In genomic region chrX:77404318-77404878, GRCh38 we compare ENCODE assay signal across 29 cellular contexts. TPM values are rescaled to one million over a fixed set of nuclear protein-coding genes. Genes with fewer than 3 reads are reported as not detected.
"Had no signal": no experiment of that assay in that cellular context is flagged by ENCODE, and none has a peak within 500 bp of the region (broad histone marks: within the 10 kb centered on the region; RNA-seq: fewer than 3 reads in every experiment).

No MANE protein-coding gene starts in this region.

- DNase-seq: dermis blood vessel endothelial cell; effector memory CD4-positive, alpha-beta T cell; foreskin fibroblast; gastrocnemius medialis; heart left ventricle; kidney glomerular epithelial cell; mesenchymal stem cell; naive thymus-derived CD4-positive, alpha-beta T cell; right lobe of liver; stimulated activated CD4-positive, alpha-beta T cell treated with anti-CD3 and anti-CD28 coated beads, Interleukin-2, amount 100 ng/mL, for 24 hours; stimulated activated CD4-positive, alpha-beta T cell treated with anti-CD3 and anti-CD28 coated beads, Interleukin-4, amount 100 ng/mL, for 24 hours; stimulated activated naive CD4-positive, alpha-beta T cell treated with Interleukin-2 at 50 U/mL for 16 hours; stomach; thyroid gland had no signal

- H3K27ac ChIP-seq: coronary artery, esophagus muscularis mucosa, gastrocnemius medialis, heart left ventricle, hepatocyte, neural progenitor cell, parathyroid adenoma, right lobe of liver, stomach, thyroid gland had no signal

- H3K9me3 Mint-ChIP-seq: stimulated activated effector memory CD8-positive, alpha-beta T cell treated with anti-CD3 and anti-CD28 coated beads, Interleukin-12 subunit alpha, Interleukin-12 subunit beta, amount 100 ng/mL, for 72 hours; type B pancreatic cell had no signal

- H3K9me3 ChIP-seq: esophagus muscularis mucosa, gastrocnemius medialis, right lobe of liver, thyroid gland had no signal

- H3K9ac ChIP-seq: neural progenitor cell, parathyroid adenoma had no signal

- H3K36me3 ChIP-seq: esophagus muscularis mucosa, gastrocnemius medialis, heart left ventricle, neural progenitor cell, right lobe of liver, stomach, thyroid gland had no signal

- ATAC-seq: gastrocnemius medialis; left lobe of liver; naive thymus-derived CD4-positive, alpha-beta T cell; right lobe of liver; stimulated activated effector memory CD8-positive, alpha-beta T cell treated with anti-CD3 and anti-CD28 coated beads, Interleukin-12 subunit alpha, Interleukin-12 subunit beta, amount 100 ng/mL, for 72 hours had no signal

- H3K27ac Mint-ChIP-seq: mesothelial cell of epicardium; naive thymus-derived CD4-positive, alpha-beta T cell; neural progenitor cell; progenitor cell of endocrine pancreas; stimulated activated effector memory CD8-positive, alpha-beta T cell treated with anti-CD3 and anti-CD28 coated beads, Interleukin-12 subunit alpha, Interleukin-12 subunit beta, amount 100 ng/mL, for 72 hours; type B pancreatic cell had no signal

- H3K4me1 ChIP-seq: gastrocnemius medialis, heart left ventricle, neural progenitor cell, parathyroid adenoma, right lobe of liver, stomach, thyroid gland had no signal

- H3K4me3 Mint-ChIP-seq: mesothelial cell of epicardium; naive thymus-derived CD4-positive, alpha-beta T cell; nephron; neural progenitor cell; stimulated activated effector memory CD8-positive, alpha-beta T cell treated with anti-CD3 and anti-CD28 coated beads, Interleukin-12 subunit alpha, Interleukin-12 subunit beta, amount 100 ng/mL, for 72 hours; type B pancreatic cell had no signal

- FAIRE-seq: endothelial cell of umbilical vein, islet of Langerhans had no signal

- H2AFZ ChIP-seq: hepatocyte, neural progenitor cell, parathyroid adenoma had no signal

- H3K27me3 Mint-ChIP-seq: progenitor cell of endocrine pancreas, type B pancreatic cell had no signal

- H3K79me2 ChIP-seq: hepatocyte, parathyroid adenoma had no signal

- H3K4me2 ChIP-seq: hepatocyte, neural progenitor cell had no signal

- H3K4me3 ChIP-seq: coronary artery, esophagus muscularis mucosa, gastrocnemius medialis, heart left ventricle, hepatocyte, neural progenitor cell, right lobe of liver, stomach, thyroid gland had no signal

- H3K27me3 ChIP-seq: esophagus muscularis mucosa, gastrocnemius medialis, heart left ventricle, hepatocyte, neural progenitor cell, right lobe of liver, stomach, thyroid gland had no signal

- H3K36me3 Mint-ChIP-seq: mesothelial cell of epicardium; naive thymus-derived CD4-positive, alpha-beta T cell; neural progenitor cell; stimulated activated effector memory CD8-positive, alpha-beta T cell treated with anti-CD3 and anti-CD28 coated beads, Interleukin-12 subunit alpha, Interleukin-12 subunit beta, amount 100 ng/mL, for 72 hours; type B pancreatic cell had no signal

- H3K4me1 Mint-ChIP-seq: mesothelial cell of epicardium; naive thymus-derived CD4-positive, alpha-beta T cell; neural progenitor cell; stimulated activated effector memory CD8-positive, alpha-beta T cell treated with anti-CD3 and anti-CD28 coated beads, Interleukin-12 subunit alpha, Interleukin-12 subunit beta, amount 100 ng/mL, for 72 hours had no signal

RNA-seq across cellular contexts. Expression of gene FGF16, which starts 42.8 kb away (rescaled TPM):
- total RNA-seq: epithelial cell of proximal tubule; gastrocnemius medialis; left lobe of liver; mesothelial cell of epicardium; mucosa of gallbladder; naive thymus-derived CD4-positive, alpha-beta T cell; progenitor cell of endocrine pancreas; right lobe of liver had no signal
- polyA plus RNA-seq: hepatocyte; naive thymus-derived CD4-positive, alpha-beta T cell; stomach had no signal
